In the genomic region with DNA sequence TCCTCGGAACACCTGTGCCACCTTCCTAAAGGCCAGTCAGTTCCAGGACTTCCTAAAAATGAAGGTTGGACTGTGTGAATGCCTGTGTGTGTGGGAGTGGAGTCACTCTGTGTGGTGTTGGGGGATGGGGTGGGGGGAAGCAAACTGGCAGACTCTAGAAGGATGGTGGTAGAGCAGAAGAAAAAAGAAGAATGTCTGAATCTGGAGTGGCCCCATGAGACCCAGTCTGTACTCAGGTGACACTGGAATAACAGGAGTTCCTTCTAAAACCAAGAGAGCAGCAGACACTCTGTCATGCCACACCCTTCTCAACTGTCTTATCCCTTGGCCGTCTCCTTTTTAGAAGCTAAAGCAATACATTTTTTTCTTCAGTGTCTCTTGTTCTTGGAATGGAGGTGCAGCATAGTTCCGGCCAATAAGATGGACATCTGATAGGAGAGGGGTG, we compare ENCODE assay signal across 9 cellular contexts.
DNase-seq lines count a peak whose midpoint lies in the region; ATAC-seq lines count a peak whose summit lies in the region.
"Had no signal": no experiment of that assay in that cellular context is flagged by ENCODE, and none has a peak within 500 bp of the region (broad histone marks: within the 10 kb centered on the region; RNA-seq: fewer than 3 reads in every experiment).

No MANE protein-coding gene starts in this region.

- peaks cover 67% of the 10 kb centered on the region for H3K4me1 Mint-ChIP-seq in T-helper 2 cell treated with Interferon-gamma antibody and Interleukin-4, amounts not matched to agents 5 μg/mL and 100 μg/mL, for 36 hours (ENCODE audit: low read depth)
- H3K4me1 Mint-ChIP-seq in stimulated activated memory B cell treated with anti-CD40 and anti-IgM and Interleukin-4, amounts not matched to agents 10 μg/mL and 1 μg/mL and 100 μg/mL, for 72 hours = peaks cover 63% of the 10 kb centered on the region

- H3K4me1 ChIP-seq in effector memory CD4-positive, alpha-beta T cell (ENCODE audit: control insufficient read depth, insufficient read depth, low read length, poor library complexity, severe bottlenecking) = peaks cover 56% of the 10 kb centered on the region

- no peaks in the 10 kb centered on the region for H3K9me3 Mint-ChIP-seq in T-helper 2 cell treated with Interferon-gamma antibody and Interleukin-4, amounts not matched to agents 5 μg/mL and 100 μg/mL, for 36 hours
- no peaks in the 10 kb centered on the region for H3K9me3 Mint-ChIP-seq in stimulated activated memory B cell treated with anti-CD40 and anti-IgM and Interleukin-4, amounts not matched to agents 10 μg/mL and 1 μg/mL and 100 μg/mL, for 72 hours

- no peaks in the 10 kb centered on the region for H3K9me3 ChIP-seq in effector memory CD4-positive, alpha-beta T cell (ENCODE audit: control insufficient read depth, low read length)

- peaks cover 2% of the 10 kb centered on the region for H3K36me3 Mint-ChIP-seq in T-helper 2 cell treated with Interferon-gamma antibody and Interleukin-4, amounts not matched to agents 5 μg/mL and 100 μg/mL, for 36 hours (ENCODE audit: low read depth)
- peaks cover 7% of the 10 kb centered on the region for H3K36me3 Mint-ChIP-seq in stimulated activated memory B cell treated with anti-CD40 and anti-IgM and Interleukin-4, amounts not matched to agents 10 μg/mL and 1 μg/mL and 100 μg/mL, for 72 hours

- no peak for ATAC-seq in stimulated activated memory B cell treated with anti-CD40 and anti-IgM and Interleukin-4, amounts not matched to agents 10 μg/mL and 1 μg/mL and 100 μg/mL, for 72 hours
- no peak for ATAC-seq in Right ventricle myocardium inferior

- H3K27ac ChIP-seq in effector memory CD4-positive, alpha-beta T cell (ENCODE audit: insufficient read depth, low read length, poor library complexity, severe bottlenecking) = peak overlapping the region; percentile 80
- H3K27ac ChIP-seq: cardiac muscle cell had no signal

- no peak for DNase-seq in T-helper 2 cell treated with Interferon-gamma antibody and Interleukin-4, amounts not matched to agents 5 μg/mL and 100 μg/mL, for 36 hours (ENCODE audit: low spot score)
- DNase-seq in T-helper 2 cell = no peak
- peak; percentile 69 for DNase-seq in OCI-M1 (lab: John Stamatoyannopoulos, UW)
- no peak for DNase-seq in effector memory CD4-positive, alpha-beta T cell
- DNase-seq in Right ventricle myocardium inferior (ENCODE audit: missing footprints) = no peak
- no peak for DNase-seq in SKM-1 (lab: John Stamatoyannopoulos, UW; ENCODE audit: unreplicated experiment)
- no peak for DNase-seq in NCI-H2081 (lab: John Stamatoyannopoulos, UW)

- no peaks in the 10 kb centered on the region for H3K36me3 ChIP-seq in effector memory CD4-positive, alpha-beta T cell (ENCODE audit: control insufficient read depth, insufficient read depth, low read length)
- H3K36me3 ChIP-seq: cardiac muscle cell had no signal

- peak overlapping the region; percentile 60 for H3K27ac Mint-ChIP-seq in T-helper 2 cell treated with Interferon-gamma antibody and Interleukin-4, amounts not matched to agents 5 μg/mL and 100 μg/mL, for 36 hours
- peak overlapping the region; percentile 88 for H3K27ac Mint-ChIP-seq in stimulated activated memory B cell treated with anti-CD40 and anti-IgM and Interleukin-4, amounts not matched to agents 10 μg/mL and 1 μg/mL and 100 μg/mL, for 72 hours

- H3K4me3 Mint-ChIP-seq in T-helper 2 cell treated with Interferon-gamma antibody and Interleukin-4, amounts not matched to agents 5 μg/mL and 100 μg/mL, for 36 hours = peak overlapping the region; percentile 47
- no peak overlapping the region for H3K4me3 Mint-ChIP-seq in stimulated activated memory B cell treated with anti-CD40 and anti-IgM and Interleukin-4, amounts not matched to agents 10 μg/mL and 1 μg/mL and 100 μg/mL, for 72 hours

- H3K4me3 ChIP-seq in effector memory CD4-positive, alpha-beta T cell (ENCODE audit: insufficient read depth, low read depth, low read length, poor library complexity, severe bottlenecking) = no peak overlapping the region
- H3K4me3 ChIP-seq: cardiac muscle cell had no signal

- no peaks in the 10 kb centered on the region for H3K27me3 Mint-ChIP-seq in T-helper 2 cell treated with Interferon-gamma antibody and Interleukin-4, amounts not matched to agents 5 μg/mL and 100 μg/mL, for 36 hours (ENCODE audit: low read depth)
- no peaks in the 10 kb centered on the region for H3K27me3 Mint-ChIP-seq in stimulated activated memory B cell treated with anti-CD40 and anti-IgM and Interleukin-4, amounts not matched to agents 10 μg/mL and 1 μg/mL and 100 μg/mL, for 72 hours

- H3K27me3 ChIP-seq in effector memory CD4-positive, alpha-beta T cell (replicated peaks; ENCODE audit: control insufficient read depth, insufficient read depth, low read length, poor library complexity, severe bottlenecking) = no peaks in the 10 kb centered on the region
- H3K27me3 ChIP-seq: cardiac muscle cell had no signal

- intact Hi-C loops in Right ventricle myocardium inferior (cut with DNase I) = no loop called here
